36 cellular contexts compared by ENCODE assay signal in the genomic region with DNA sequence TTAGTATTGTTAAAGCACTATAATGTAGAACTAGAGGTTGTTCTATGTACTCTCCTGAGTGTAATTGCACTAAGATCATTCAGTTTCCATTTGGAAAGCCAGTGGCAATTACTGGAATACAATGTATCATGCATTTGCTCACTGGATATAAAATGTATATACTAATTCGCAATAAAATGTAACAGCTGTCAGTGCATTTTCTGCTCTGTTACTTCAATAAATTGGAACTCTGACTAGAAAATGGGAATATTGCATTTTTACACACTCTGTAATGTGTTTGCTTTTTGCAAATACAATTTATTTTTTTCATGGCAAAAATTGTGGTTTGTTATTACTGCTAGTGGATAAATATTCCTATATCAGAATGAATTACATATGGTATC.
"Had no signal": no experiment of that assay in that cellular context is flagged by ENCODE, and none has a peak within 500 bp of the region (broad histone marks: within the 10 kb centered on the region; RNA-seq: fewer than 3 reads in every experiment).

No MANE protein-coding gene starts in this region.

- H3K9me3 ChIP-seq: adrenal gland, breast epithelium had no signal

- H3K4me3 ChIP-seq: adrenal gland, breast epithelium had no signal

- H3K27me3 Mint-ChIP-seq: activated CD4-positive, alpha-beta memory T cell treated with anti-CD3 and anti-CD28 coated beads, Interleukin-2, amount 10 ng/mL, durations not matched to agents 7 days and 5 days; activated CD4-positive, alpha-beta T cell treated with anti-CD3 and anti-CD28 coated beads, Interleukin-2, amount 10 ng/mL, durations not matched to agents 7 days and 5 days; activated CD8-positive, alpha-beta memory T cell treated with anti-CD3 and anti-CD28 coated beads, Interleukin-2, amount 10 ng/mL, durations not matched to agents 7 days and 5 days; activated naive CD8-positive, alpha-beta T cell treated with anti-CD3 and anti-CD28 coated beads for 36 hours; activated T-helper 17 cell treated with anti-CD3 and anti-CD28 coated beads, Interleukin-2, amount 50 U/mL, for 72 hours had no signal

- H3K36me3 Mint-ChIP-seq: activated naive CD4-positive, alpha-beta T cell treated with anti-CD3 and anti-CD28 coated beads, Interleukin-2, amount 50 U/mL, for 72 hours; activated naive CD8-positive, alpha-beta T cell treated with anti-CD3 and anti-CD28 coated beads for 36 hours; WTC11 had no signal

- H3K4me1 Mint-ChIP-seq: activated CD4-positive, alpha-beta memory T cell treated with anti-CD3 and anti-CD28 coated beads, Interleukin-2, amount 10 ng/mL, durations not matched to agents 7 days and 5 days; activated CD4-positive, alpha-beta T cell treated with anti-CD3 and anti-CD28 coated beads for 36 hours; activated CD4-positive, alpha-beta T cell treated with anti-CD3 and anti-CD28 coated beads, Interleukin-2, amount 10 ng/mL, durations not matched to agents 7 days and 5 days; activated CD8-positive, alpha-beta memory T cell treated with anti-CD3 and anti-CD28 coated beads, Interleukin-2, amount 10 ng/mL, durations not matched to agents 7 days and 5 days; activated naive CD8-positive, alpha-beta T cell treated with anti-CD3 and anti-CD28 coated beads for 36 hours; activated T-helper 17 cell treated with anti-CD3 and anti-CD28 coated beads, Interleukin-2, amount 50 U/mL, for 72 hours had no signal

- DNase-seq: activated CD4-positive, alpha-beta memory T cell treated with anti-CD3 and anti-CD28 coated beads, Interleukin-2, amount 10 ng/mL, durations not matched to agents 7 days and 5 days; activated CD4-positive, alpha-beta T cell treated with anti-CD3 and anti-CD28 coated beads for 1 hour; activated CD4-positive, alpha-beta T cell treated with anti-CD3 and anti-CD28 coated beads for 36 hours; activated CD4-positive, alpha-beta T cell treated with anti-CD3 and anti-CD28 coated beads for 48 hours; activated CD4-positive, alpha-beta T cell treated with anti-CD3 and anti-CD28 coated beads, Interleukin-2, amount 10 ng/mL, durations not matched to agents 7 days and 5 days; activated CD4-positive, alpha-beta T cell treated with anti-CD3 and anti-CD28 coated beads, Interleukin-2, amount 50 U/mL, for 48 hours; activated CD4-positive, CD25-positive, alpha-beta regulatory T cell; activated CD8-positive, alpha-beta memory T cell treated with anti-CD3 and anti-CD28 coated beads for 24 hours; activated CD8-positive, alpha-beta memory T cell treated with anti-CD3 and anti-CD28 coated beads, Interleukin-2, amount 10 ng/mL, durations not matched to agents 7 days and 5 days; activated CD8-positive, alpha-beta memory T cell treated with anti-CD3 and anti-CD28 coated beads, Interleukin-2, amount 50 U/mL, for 48 hours; activated CD8-positive, alpha-beta T cell treated with anti-CD3 and anti-CD28 coated beads, Interleukin-2, amount 10 ng/mL, durations not matched to agents 7 days and 5 days; activated effector memory CD4-positive, alpha-beta T cell treated with anti-CD3 and anti-CD28 coated beads, Interleukin-2, amount 50 U/mL, for 16 hours; activated gamma-delta T cell treated with Interleukin-2 at 50 U/mL for 16 hours; activated naive CD4-positive, alpha-beta T cell; activated naive CD4-positive, alpha-beta T cell treated with anti-CD3 and anti-CD28 coated beads for 36 hours; activated naive CD4-positive, alpha-beta T cell treated with anti-CD3 and anti-CD28 coated beads, Interleukin-2, amount 50 U/mL, for 16 hours; activated naive CD8-positive, alpha-beta T cell treated with anti-CD3 and anti-CD28 coated beads for 36 hours; activated T-cell treated with anti-CD3 and anti-CD28 coated beads, Interleukin-2, amount 50 U/mL, for 1 hour; activated T-cell treated with anti-CD3 and anti-CD28 coated beads, Interleukin-2, amount 50 U/mL, for 4 hours; activated T-cell treated with anti-CD3 and anti-CD28 coated beads, Interleukin-2, amount 50 U/mL, for 72 hours; adrenal gland; amniotic stem cell; aorta; brain microvascular endothelial cell; central memory CD4-positive, alpha-beta T cell; T-helper 1 cell; T-helper 2 cell; T-helper 9 cell; WERI-Rb-1 had no signal

- H3K27me3 ChIP-seq: adrenal gland, brain microvascular endothelial cell, breast epithelium had no signal

- H3K9me3 Mint-ChIP-seq: activated CD4-positive, alpha-beta T cell treated with anti-CD3 and anti-CD28 coated beads, Interleukin-2, amount 10 ng/mL, durations not matched to agents 7 days and 5 days; activated naive CD4-positive, alpha-beta T cell treated with anti-CD3 and anti-CD28 coated beads for 36 hours; activated naive CD8-positive, alpha-beta T cell treated with anti-CD3 and anti-CD28 coated beads for 36 hours; activated T-helper 1 cell treated with anti-CD3 and anti-CD28 coated beads, Interleukin-12 subunit alpha, Interleukin-12 subunit beta, Interleukin-2, Interleukin-4 antibody, amounts not matched to agents 30 ng/mL and 10 ng/mL and 1 ng/mL, durations not matched to agents 14 hours and 24 hours and 36 hours; T-helper 1 cell treated with Interleukin-12 subunit alpha and Interleukin-12 subunit beta and Interleukin-4 antibody, amounts not matched to agents 30 μg/mL and 1 μg/mL, for 36 hours; WTC11 had no signal

- H3K36me3 ChIP-seq: adrenal gland, brain microvascular endothelial cell, breast epithelium, WERI-Rb-1 had no signal

- H3K4me3 Mint-ChIP-seq: activated CD4-positive, alpha-beta memory T cell treated with anti-CD3 and anti-CD28 coated beads, Interleukin-2, amount 10 ng/mL, durations not matched to agents 7 days and 5 days; activated CD4-positive, alpha-beta T cell treated with anti-CD3 and anti-CD28 coated beads for 36 hours; activated CD4-positive, alpha-beta T cell treated with anti-CD3 and anti-CD28 coated beads, Interleukin-2, amount 10 ng/mL, durations not matched to agents 7 days and 5 days; activated CD8-positive, alpha-beta memory T cell treated with anti-CD3 and anti-CD28 coated beads, Interleukin-2, amount 10 ng/mL, durations not matched to agents 7 days and 5 days; activated CD8-positive, alpha-beta T cell treated with anti-CD3 and anti-CD28 coated beads, Interleukin-2, amount 10 ng/mL, durations not matched to agents 7 days and 5 days; activated naive CD4-positive, alpha-beta T cell treated with anti-CD3 and anti-CD28 coated beads for 36 hours; activated naive CD8-positive, alpha-beta T cell treated with anti-CD3 and anti-CD28 coated beads for 36 hours; activated T-cell treated with anti-CD3 and anti-CD28 coated beads, Interleukin-2, amount 50 U/mL, for 4 hours; activated T-cell treated with anti-CD3 and anti-CD28 coated beads, Interleukin-2, amount 50 U/mL, for 72 hours; activated T-helper 1 cell treated with anti-CD3 and anti-CD28 coated beads, Interleukin-12 subunit alpha, Interleukin-12 subunit beta, Interleukin-2, Interleukin-4 antibody, amounts not matched to agents 30 ng/mL and 10 ng/mL and 1 ng/mL, durations not matched to agents 14 hours and 24 hours and 36 hours; activated T-helper 17 cell treated with anti-CD3 and anti-CD28 coated beads, Interleukin-2, amount 50 U/mL, for 72 hours; T-helper 1 cell treated with Interleukin-12 subunit alpha and Interleukin-12 subunit beta and Interleukin-4 antibody, amounts not matched to agents 30 μg/mL and 1 μg/mL, for 36 hours; T-helper 2 cell treated with Interferon-gamma antibody and Interleukin-4, amounts not matched to agents 5 μg/mL and 100 μg/mL, for 36 hours; WTC11 had no signal

- H3K4me1 ChIP-seq: adrenal gland, breast epithelium had no signal

- H3K27ac Mint-ChIP-seq: activated CD4-positive, alpha-beta memory T cell treated with anti-CD3 and anti-CD28 coated beads, Interleukin-2, amount 10 ng/mL, durations not matched to agents 7 days and 5 days; activated CD4-positive, alpha-beta T cell treated with anti-CD3 and anti-CD28 coated beads for 36 hours; activated CD4-positive, alpha-beta T cell treated with anti-CD3 and anti-CD28 coated beads, Interleukin-2, amount 10 ng/mL, durations not matched to agents 7 days and 5 days; activated CD8-positive, alpha-beta memory T cell treated with anti-CD3 and anti-CD28 coated beads, Interleukin-2, amount 10 ng/mL, durations not matched to agents 7 days and 5 days; activated CD8-positive, alpha-beta T cell treated with anti-CD3 and anti-CD28 coated beads, Interleukin-2, amount 10 ng/mL, durations not matched to agents 7 days and 5 days; activated naive CD4-positive, alpha-beta T cell treated with anti-CD3 and anti-CD28 coated beads for 36 hours; activated naive CD4-positive, alpha-beta T cell treated with anti-CD3 and anti-CD28 coated beads, Interleukin-2, amount 50 U/mL, for 72 hours; activated naive CD8-positive, alpha-beta T cell treated with anti-CD3 and anti-CD28 coated beads for 36 hours; activated T-cell treated with anti-CD3 and anti-CD28 coated beads, Interleukin-2, amount 50 U/mL, for 72 hours; activated T-helper 1 cell treated with anti-CD3 and anti-CD28 coated beads, Interleukin-12 subunit alpha, Interleukin-12 subunit beta, Interleukin-2, Interleukin-4 antibody, amounts not matched to agents 30 ng/mL and 10 ng/mL and 1 ng/mL, durations not matched to agents 14 hours and 24 hours and 36 hours; activated T-helper 17 cell treated with anti-CD3 and anti-CD28 coated beads, Interleukin-2, amount 50 U/mL, for 72 hours; T-helper 1 cell treated with Interleukin-12 subunit alpha and Interleukin-12 subunit beta and Interleukin-4 antibody, amounts not matched to agents 30 μg/mL and 1 μg/mL, for 36 hours; T-helper 2 cell treated with Interferon-gamma antibody and Interleukin-4, amounts not matched to agents 5 μg/mL and 100 μg/mL, for 36 hours; WTC11 had no signal

- H3K27ac ChIP-seq: adrenal gland, brain microvascular endothelial cell, breast epithelium, WERI-Rb-1 had no signal
